ENCODE assay signal across 1 cellular context in the genomic region with DNA sequence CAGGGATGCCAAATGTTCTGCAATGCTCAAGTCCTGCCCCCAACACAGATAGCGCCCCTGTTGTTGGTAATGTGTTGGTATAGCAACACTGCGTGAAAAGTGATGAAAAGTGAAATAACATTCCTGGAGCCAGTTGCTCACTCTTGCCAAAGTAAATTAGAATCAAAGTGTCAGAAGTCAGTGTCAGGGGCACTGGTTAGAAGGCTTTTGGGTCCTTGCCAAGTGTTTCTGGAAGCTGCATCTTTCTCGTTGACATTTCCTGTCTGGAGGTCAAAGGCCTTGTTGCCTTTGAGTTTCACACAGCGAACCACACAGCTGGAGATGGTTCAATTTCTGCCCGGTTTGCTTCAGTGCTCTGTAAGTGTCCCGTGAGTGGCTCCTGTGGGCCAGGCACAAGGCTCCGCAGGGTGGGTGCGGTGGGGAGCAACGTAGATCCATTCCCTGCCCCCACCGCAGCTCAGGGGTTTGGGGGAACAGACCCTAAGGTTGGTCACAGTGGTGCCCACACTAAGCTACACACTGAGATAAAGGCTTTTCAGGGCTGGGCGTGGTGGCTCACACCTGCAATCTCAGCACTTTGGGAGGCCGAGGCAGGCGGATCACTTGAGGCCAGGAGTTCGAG.
TF ChIP-seq lines count a peak whose summit lies in the region.

No MANE protein-coding gene starts in this region.

TF ChIP-seq in HepG2, 621 proteins besides CTCF, POLR2A, EP300 and RAD21 (continued from another document and continues in another):
- TF ChIP-seq, protein P1, sequence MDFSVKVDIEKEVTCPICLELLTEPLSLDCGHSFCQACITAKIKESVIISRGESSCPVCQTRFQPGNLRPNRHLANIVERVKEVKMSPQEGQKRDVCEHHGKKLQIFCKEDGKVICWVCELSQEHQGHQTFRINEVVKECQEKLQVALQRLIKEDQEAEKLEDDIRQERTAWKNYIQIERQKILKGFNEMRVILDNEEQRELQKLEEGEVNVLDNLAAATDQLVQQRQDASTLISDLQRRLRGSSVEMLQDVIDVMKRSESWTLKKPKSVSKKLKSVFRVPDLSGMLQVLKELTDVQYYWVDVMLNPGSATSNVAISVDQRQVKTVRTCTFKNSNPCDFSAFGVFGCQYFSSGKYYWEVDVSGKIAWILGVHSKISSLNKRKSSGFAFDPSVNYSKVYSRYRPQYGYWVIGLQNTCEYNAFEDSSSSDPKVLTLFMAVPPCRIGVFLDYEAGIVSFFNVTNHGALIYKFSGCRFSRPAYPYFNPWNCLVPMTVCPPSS (IDR thresholded peaks at IDR 0.05), result no peak
- TF ChIP-seq KMT2A (CRISPR knock-in tag; IDR thresholded peaks at IDR 0.05), result peak; percentile 78; the same call in 1 of the 2 replicates
- TF ChIP-seq ZNF616 (CRISPR knock-in tag; IDR thresholded peaks at IDR 0.05; ENCODE audit: low read depth), result no peak
- TF ChIP-seq, protein P2, sequence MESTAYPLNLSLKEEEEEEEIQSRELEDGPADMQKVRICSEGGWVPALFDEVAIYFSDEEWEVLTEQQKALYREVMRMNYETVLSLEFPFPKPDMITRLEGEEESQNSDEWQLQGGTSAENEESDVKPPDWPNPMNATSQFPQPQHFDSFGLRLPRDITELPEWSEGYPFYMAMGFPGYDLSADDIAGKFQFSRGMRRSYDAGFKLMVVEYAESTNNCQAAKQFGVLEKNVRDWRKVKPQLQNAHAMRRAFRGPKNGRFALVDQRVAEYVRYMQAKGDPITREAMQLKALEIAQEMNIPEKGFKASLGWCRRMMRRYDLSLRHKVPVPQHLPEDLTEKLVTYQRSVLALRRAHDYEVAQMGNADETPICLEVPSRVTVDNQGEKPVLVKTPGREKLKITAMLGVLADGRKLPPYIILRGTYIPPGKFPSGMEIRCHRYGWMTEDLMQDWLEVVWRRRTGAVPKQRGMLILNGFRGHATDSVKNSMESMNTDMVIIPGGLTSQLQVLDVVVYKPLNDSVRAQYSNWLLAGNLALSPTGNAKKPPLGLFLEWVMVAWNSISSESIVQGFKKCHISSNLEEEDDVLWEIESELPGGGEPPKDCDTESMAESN (CRISPR knock-in tag; conservative IDR thresholded peaks at IDR 0.05), result 0 out of 2 replicates have a peak, but pooled peaks have one; percentile 40
- TF ChIP-seq TRIM24 (CRISPR knock-in tag; IDR thresholded peaks at IDR 0.05), result no peak
- peak; percentile 84 for TF ChIP-seq ZNF274 (CRISPR knock-in tag; IDR thresholded peaks at IDR 0.05)
- no peak for TF ChIP-seq PHF20 (CRISPR knock-in tag; IDR thresholded peaks at IDR 0.05)
- TF ChIP-seq, protein P3, sequence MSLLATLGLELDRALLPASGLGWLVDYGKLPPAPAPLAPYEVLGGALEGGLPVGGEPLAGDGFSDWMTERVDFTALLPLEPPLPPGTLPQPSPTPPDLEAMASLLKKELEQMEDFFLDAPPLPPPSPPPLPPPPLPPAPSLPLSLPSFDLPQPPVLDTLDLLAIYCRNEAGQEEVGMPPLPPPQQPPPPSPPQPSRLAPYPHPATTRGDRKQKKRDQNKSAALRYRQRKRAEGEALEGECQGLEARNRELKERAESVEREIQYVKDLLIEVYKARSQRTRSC (CRISPR knock-in tag; IDR thresholded peaks at IDR 0.05; ENCODE audit: low read depth), result no peak
- TF ChIP-seq, protein P4, sequence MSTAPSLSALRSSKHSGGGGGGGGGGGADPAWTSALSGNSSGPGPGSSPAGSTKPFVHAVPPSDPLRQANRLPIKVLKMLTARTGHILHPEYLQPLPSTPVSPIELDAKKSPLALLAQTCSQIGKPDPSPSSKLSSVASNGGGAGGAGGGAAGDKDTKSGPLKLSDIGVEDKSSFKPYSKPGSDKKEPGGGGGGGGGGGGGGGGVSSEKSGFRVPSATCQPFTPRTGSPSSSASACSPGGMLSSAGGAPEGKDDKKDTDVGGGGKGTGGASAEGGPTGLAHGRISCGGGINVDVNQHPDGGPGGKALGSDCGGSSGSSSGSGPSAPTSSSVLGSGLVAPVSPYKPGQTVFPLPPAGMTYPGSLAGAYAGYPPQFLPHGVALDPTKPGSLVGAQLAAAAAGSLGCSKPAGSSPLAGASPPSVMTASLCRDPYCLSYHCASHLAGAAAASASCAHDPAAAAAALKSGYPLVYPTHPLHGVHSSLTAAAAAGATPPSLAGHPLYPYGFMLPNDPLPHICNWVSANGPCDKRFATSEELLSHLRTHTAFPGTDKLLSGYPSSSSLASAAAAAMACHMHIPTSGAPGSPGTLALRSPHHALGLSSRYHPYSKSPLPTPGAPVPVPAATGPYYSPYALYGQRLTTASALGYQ (CRISPR knock-in tag; IDR thresholded peaks at IDR 0.05), result peak; percentile 73; the same call in 1 of the 2 replicates
- TF ChIP-seq, protein P5, sequence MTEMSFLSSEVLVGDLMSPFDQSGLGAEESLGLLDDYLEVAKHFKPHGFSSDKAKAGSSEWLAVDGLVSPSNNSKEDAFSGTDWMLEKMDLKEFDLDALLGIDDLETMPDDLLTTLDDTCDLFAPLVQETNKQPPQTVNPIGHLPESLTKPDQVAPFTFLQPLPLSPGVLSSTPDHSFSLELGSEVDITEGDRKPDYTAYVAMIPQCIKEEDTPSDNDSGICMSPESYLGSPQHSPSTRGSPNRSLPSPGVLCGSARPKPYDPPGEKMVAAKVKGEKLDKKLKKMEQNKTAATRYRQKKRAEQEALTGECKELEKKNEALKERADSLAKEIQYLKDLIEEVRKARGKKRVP (CRISPR knock-in tag; IDR thresholded peaks at IDR 0.05), result peak in 1 of 2 experiments; percentile 77; a peak in 2 of 4 replicates
- no peak for TF ChIP-seq ZNF775 (CRISPR knock-in tag; IDR thresholded peaks at IDR 0.05; ENCODE audit: borderline replicate concordance)
- peak; percentile 96 for TF ChIP-seq TARDBP (CRISPR knock-in tag; IDR thresholded peaks at IDR 0.05)
- TF ChIP-seq ZNF180 (CRISPR knock-in tag; IDR thresholded peaks at IDR 0.05; ENCODE audit: borderline replicate concordance, low read depth), result no peak
- peak; percentile 99 for TF ChIP-seq NR2F1 (CRISPR knock-in tag; IDR thresholded peaks at IDR 0.05)
- TF ChIP-seq HOXA3 (CRISPR knock-in tag; IDR thresholded peaks at IDR 0.05), result peak; percentile 88
- TF ChIP-seq RARG (CRISPR knock-in tag; IDR thresholded peaks at IDR 0.05; ENCODE audit: low read depth), result no peak
- TF ChIP-seq PAX8 (CRISPR knock-in tag; IDR thresholded peaks at IDR 0.05; ENCODE audit: borderline replicate concordance), result no peak
- TF ChIP-seq ZEB1 (IDR thresholded peaks at IDR 0.05; ENCODE audit: insufficient replicate concordance, low read depth), result peak; percentile 26
- TF ChIP-seq, protein P6, sequence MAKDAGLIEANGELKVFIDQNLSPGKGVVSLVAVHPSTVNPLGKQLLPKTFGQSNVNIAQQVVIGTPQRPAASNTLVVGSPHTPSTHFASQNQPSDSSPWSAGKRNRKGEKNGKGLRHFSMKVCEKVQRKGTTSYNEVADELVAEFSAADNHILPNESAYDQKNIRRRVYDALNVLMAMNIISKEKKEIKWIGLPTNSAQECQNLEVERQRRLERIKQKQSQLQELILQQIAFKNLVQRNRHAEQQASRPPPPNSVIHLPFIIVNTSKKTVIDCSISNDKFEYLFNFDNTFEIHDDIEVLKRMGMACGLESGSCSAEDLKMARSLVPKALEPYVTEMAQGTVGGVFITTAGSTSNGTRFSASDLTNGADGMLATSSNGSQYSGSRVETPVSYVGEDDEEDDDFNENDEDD (CRISPR knock-in tag; IDR thresholded peaks at IDR 0.05; ENCODE audit: borderline replicate concordance), result peak; percentile 35; the same call in 1 of the 2 replicates
- TF ChIP-seq MYNN (CRISPR knock-in tag; IDR thresholded peaks at IDR 0.05; ENCODE audit: low read depth), result no peak; the same call in 1 of the 2 replicates
- TF ChIP-seq THAP11 (CRISPR knock-in tag; IDR thresholded peaks at IDR 0.05), result peak; percentile 80
- TF ChIP-seq ZNF3 (CRISPR knock-in tag; IDR thresholded peaks at IDR 0.05), result peak; percentile 62; the same call in 1 of the 2 replicates
- TF ChIP-seq, protein P7, sequence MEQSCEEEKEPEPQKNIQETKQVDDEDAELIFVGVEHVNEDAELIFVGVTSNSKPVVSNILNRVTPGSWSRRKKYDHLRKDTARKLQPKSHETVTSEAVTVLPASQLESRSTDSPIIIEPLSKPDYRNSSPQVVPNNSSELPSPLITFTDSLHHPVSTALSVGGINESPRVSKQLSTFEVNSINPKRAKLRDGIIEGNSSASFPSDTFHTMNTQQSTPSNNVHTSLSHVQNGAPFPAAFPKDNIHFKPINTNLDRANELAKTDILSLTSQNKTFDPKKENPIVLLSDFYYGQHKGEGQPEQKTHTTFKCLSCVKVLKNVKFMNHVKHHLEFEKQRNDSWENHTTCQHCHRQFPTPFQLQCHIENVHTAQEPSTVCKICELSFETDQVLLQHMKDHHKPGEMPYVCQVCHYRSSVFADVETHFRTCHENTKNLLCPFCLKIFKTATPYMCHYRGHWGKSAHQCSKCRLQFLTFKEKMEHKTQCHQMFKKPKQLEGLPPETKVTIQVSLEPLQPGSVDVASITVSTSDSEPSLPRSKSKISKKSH (CRISPR knock-in tag; IDR thresholded peaks at IDR 0.05; ENCODE audit: borderline replicate concordance), result peak; percentile 52; the same call in 1 of the 2 replicates
- no peak for TF ChIP-seq MTF1 (CRISPR knock-in tag; IDR thresholded peaks at IDR 0.05)
- TF ChIP-seq ADNP (CRISPR knock-in tag; IDR thresholded peaks at IDR 0.05), result peak; percentile 51; the same call in 1 of the 2 replicates
- TF ChIP-seq SMAD1 (CRISPR knock-in tag; IDR thresholded peaks at IDR 0.05; ENCODE audit: borderline replicate concordance, low read depth), result peak; percentile 75; the same call in 1 of the 2 replicates
- TF ChIP-seq, protein P8, sequence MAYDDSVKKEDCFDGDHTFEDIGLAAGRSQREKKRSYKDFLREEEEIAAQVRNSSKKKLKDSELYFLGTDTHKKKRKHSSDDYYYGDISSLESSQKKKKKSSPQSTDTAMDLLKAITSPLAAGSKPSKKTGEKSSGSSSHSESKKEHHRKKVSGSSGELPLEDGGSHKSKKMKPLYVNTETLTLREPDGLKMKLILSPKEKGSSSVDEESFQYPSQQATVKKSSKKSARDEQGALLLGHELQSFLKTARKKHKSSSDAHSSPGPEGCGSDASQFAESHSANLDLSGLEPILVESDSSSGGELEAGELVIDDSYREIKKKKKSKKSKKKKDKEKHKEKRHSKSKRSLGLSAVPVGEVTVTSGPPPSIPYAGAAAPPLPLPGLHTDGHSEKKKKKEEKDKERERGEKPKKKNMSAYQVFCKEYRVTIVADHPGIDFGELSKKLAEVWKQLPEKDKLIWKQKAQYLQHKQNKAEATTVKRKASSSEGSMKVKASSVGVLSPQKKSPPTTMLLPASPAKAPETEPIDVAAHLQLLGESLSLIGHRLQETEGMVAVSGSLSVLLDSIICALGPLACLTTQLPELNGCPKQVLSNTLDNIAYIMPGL (CRISPR knock-in tag; IDR thresholded peaks at IDR 0.05; ENCODE audit: borderline replicate concordance in 1 of 2, low read depth in 1 of 2), result peak; percentile 56 to 76; a peak in 3 of 4 replicates
- TF ChIP-seq, protein P9, sequence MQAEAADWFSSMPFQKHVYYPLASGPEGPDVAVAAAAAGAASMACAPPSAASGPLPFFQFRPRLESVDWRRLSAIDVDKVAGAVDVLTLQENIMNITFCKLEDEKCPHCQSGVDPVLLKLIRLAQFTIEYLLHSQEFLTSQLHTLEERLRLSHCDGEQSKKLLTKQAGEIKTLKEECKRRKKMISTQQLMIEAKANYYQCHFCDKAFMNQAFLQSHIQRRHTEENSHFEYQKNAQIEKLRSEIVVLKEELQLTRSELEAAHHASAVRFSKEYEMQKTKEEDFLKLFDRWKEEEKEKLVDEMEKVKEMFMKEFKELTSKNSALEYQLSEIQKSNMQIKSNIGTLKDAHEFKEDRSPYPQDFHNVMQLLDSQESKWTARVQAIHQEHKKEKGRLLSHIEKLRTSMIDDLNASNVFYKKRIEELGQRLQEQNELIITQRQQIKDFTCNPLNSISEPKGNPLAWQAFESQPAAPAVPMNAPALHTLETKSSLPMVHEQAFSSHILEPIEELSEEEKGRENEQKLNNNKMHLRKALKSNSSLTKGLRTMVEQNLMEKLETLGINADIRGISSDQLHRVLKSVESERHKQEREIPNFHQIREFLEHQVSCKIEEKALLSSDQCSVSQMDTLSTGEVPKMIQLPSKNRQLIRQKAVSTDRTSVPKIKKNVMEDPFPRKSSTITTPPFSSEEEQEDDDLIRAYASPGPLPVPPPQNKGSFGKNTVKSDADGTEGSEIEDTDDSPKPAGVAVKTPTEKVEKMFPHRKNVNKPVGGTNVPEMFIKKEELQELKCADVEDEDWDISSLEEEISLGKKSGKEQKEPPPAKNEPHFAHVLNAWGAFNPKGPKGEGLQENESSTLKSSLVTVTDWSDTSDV (CRISPR knock-in tag; IDR thresholded peaks at IDR 0.05), result no peak
- no peak for TF ChIP-seq NKX3-1 (CRISPR knock-in tag; IDR thresholded peaks at IDR 0.05)
- TF ChIP-seq GABPA (IDR thresholded peaks at IDR 0.05; ENCODE audit: low read depth, low read length), result no peak
- peak; percentile 71 for TF ChIP-seq GABPA (CRISPR knock-in tag; IDR thresholded peaks at IDR 0.05; ENCODE audit: low read depth)
- TF ChIP-seq ZNF549 (CRISPR knock-in tag; IDR thresholded peaks at IDR 0.05), result no peak
- peak; percentile 83; the same call in 1 of the 2 replicates for TF ChIP-seq MIER3 (CRISPR knock-in tag; IDR thresholded peaks at IDR 0.05; ENCODE audit: borderline replicate concordance)
- peak; percentile 99 for TF ChIP-seq SAP130 (CRISPR knock-in tag; IDR thresholded peaks at IDR 0.05; ENCODE audit: low read depth)
- TF ChIP-seq ZMYM3 (CRISPR knock-in tag; IDR thresholded peaks at IDR 0.05), result peak; percentile 96
- TF ChIP-seq SIX1 (CRISPR knock-in tag; IDR thresholded peaks at IDR 0.05; ENCODE audit: borderline replicate concordance), result peak; percentile 70; the same call in 1 of the 2 replicates
- TF ChIP-seq, protein P10, sequence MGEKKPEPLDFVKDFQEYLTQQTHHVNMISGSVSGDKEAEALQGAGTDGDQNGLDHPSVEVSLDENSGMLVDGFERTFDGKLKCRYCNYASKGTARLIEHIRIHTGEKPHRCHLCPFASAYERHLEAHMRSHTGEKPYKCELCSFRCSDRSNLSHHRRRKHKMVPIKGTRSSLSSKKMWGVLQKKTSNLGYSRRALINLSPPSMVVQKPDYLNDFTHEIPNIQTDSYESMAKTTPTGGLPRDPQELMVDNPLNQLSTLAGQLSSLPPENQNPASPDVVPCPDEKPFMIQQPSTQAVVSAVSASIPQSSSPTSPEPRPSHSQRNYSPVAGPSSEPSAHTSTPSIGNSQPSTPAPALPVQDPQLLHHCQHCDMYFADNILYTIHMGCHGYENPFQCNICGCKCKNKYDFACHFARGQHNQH (CRISPR knock-in tag; IDR thresholded peaks at IDR 0.05), result peak; percentile 98
- TF ChIP-seq ZFYVE20 (CRISPR knock-in tag; IDR thresholded peaks at IDR 0.05; ENCODE audit: borderline replicate concordance, low read depth), result no peak
- no peak for TF ChIP-seq POLR2AphosphoS2 (IDR thresholded peaks at IDR 0.05; ENCODE audit: low read depth, low read length)
- TF ChIP-seq ARNTL (CRISPR knock-in tag; IDR thresholded peaks at IDR 0.05), result peak; percentile 39; the same call in 1 of the 2 replicates
